ENCODE assay signal across 2 cellular contexts in the genomic region with DNA sequence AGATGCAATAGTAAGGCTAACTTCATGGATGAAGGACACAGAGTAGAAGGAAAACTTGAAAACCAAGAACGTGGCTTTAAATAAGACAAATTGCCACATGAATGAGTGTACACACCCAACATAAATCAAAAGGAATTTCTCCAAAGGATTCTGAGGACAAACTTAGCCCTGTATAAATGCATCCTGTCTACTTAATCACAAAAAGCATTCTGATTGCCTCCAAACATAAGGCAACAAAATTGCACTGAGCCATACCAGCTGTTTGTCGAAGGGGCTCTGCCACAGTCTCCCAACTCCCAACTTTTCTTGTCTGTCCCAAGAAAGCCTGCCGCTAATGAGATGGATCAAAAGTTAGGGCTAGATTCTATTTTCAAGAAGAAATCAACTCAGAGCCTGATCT.
TF ChIP-seq lines count a peak whose summit lies in the region.

No MANE protein-coding gene starts in this region.

TF ChIP-seq in liver, 16 proteins besides CTCF, POLR2A, EP300 and RAD21 (continued from another document):
- no peak for TF ChIP-seq ZBTB33 (IDR thresholded peaks at IDR 0.05)
- no peak for TF ChIP-seq ATF3 (IDR thresholded peaks at IDR 0.05)
- no peak for TF ChIP-seq FOXA2 (IDR thresholded peaks at IDR 0.05)
- TF ChIP-seq RXRA (IDR thresholded peaks at IDR 0.05) = no peak
- no peak for TF ChIP-seq EGR1 (IDR thresholded peaks at IDR 0.05; ENCODE audit: low read depth in 2 of 2)
- TF ChIP-seq MAX (IDR thresholded peaks at IDR 0.05) = no peak
- TF ChIP-seq NR2F2 (IDR thresholded peaks at IDR 0.05) = no peak
- no peak for TF ChIP-seq YY1 (IDR thresholded peaks at IDR 0.05)
- TF ChIP-seq, protein P1, sequence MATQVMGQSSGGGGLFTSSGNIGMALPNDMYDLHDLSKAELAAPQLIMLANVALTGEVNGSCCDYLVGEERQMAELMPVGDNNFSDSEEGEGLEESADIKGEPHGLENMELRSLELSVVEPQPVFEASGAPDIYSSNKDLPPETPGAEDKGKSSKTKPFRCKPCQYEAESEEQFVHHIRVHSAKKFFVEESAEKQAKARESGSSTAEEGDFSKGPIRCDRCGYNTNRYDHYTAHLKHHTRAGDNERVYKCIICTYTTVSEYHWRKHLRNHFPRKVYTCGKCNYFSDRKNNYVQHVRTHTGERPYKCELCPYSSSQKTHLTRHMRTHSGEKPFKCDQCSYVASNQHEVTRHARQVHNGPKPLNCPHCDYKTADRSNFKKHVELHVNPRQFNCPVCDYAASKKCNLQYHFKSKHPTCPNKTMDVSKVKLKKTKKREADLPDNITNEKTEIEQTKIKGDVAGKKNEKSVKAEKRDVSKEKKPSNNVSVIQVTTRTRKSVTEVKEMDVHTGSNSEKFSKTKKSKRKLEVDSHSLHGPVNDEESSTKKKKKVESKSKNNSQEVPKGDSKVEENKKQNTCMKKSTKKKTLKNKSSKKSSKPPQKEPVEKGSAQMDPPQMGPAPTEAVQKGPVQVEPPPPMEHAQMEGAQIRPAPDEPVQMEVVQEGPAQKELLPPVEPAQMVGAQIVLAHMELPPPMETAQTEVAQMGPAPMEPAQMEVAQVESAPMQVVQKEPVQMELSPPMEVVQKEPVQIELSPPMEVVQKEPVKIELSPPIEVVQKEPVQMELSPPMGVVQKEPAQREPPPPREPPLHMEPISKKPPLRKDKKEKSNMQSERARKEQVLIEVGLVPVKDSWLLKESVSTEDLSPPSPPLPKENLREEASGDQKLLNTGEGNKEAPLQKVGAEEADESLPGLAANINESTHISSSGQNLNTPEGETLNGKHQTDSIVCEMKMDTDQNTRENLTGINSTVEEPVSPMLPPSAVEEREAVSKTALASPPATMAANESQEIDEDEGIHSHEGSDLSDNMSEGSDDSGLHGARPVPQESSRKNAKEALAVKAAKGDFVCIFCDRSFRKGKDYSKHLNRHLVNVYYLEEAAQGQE (IDR thresholded peaks at IDR 0.05) = no peak
- TF ChIP-seq TAF1 (conservative IDR thresholded peaks at IDR 0.05) = no peak
- no peak for TF ChIP-seq HNF4G (IDR thresholded peaks at IDR 0.05)
- no peak for TF ChIP-seq HNF4A (conservative IDR thresholded peaks at IDR 0.05)
- no peak for TF ChIP-seq JUND (IDR thresholded peaks at IDR 0.05)
- no peak for TF ChIP-seq SP1 (IDR thresholded peaks at IDR 0.05)
- TF ChIP-seq FOXA1 (IDR thresholded peaks at IDR 0.05) = no peak

TF ChIP-seq in HepG2, 621 proteins besides CTCF, POLR2A, EP300 and RAD21 (continued from another document):
- TF ChIP-seq, protein P2, sequence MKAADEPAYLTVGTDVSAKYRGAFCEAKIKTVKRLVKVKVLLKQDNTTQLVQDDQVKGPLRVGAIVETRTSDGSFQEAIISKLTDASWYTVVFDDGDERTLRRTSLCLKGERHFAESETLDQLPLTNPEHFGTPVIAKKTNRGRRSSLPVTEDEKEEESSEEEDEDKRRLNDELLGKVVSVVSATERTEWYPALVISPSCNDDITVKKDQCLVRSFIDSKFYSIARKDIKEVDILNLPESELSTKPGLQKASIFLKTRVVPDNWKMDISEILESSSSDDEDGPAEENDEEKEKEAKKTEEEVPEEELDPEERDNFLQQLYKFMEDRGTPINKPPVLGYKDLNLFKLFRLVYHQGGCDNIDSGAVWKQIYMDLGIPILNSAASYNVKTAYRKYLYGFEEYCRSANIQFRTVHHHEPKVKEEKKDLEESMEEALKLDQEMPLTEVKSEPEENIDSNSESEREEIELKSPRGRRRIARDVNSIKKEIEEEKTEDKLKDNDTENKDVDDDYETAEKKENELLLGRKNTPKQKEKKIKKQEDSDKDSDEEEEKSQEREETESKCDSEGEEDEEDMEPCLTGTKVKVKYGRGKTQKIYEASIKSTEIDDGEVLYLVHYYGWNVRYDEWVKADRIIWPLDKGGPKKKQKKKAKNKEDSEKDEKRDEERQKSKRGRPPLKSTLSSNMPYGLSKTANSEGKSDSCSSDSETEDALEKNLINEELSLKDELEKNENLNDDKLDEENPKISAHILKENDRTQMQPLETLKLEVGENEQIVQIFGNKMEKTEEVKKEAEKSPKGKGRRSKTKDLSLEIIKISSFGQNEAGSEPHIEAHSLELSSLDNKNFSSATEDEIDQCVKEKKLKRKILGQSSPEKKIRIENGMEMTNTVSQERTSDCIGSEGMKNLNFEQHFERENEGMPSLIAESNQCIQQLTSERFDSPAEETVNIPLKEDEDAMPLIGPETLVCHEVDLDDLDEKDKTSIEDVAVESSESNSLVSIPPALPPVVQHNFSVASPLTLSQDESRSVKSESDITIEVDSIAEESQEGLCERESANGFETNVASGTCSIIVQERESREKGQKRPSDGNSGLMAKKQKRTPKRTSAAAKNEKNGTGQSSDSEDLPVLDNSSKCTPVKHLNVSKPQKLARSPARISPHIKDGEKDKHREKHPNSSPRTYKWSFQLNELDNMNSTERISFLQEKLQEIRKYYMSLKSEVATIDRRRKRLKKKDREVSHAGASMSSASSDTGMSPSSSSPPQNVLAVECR (CRISPR knock-in tag; IDR thresholded peaks at IDR 0.05; ENCODE audit: borderline replicate concordance) = no peak
- no peak for TF ChIP-seq STAT5B (CRISPR knock-in tag; IDR thresholded peaks at IDR 0.05)
TF ChIP-seq in HepG2: peak in this region for 0.
